Comparison of ENCODE assay signal across 17 cellular contexts in genomic region chr13:90008707-90009149, GRCh38.
"Had no signal": no experiment of that assay in that cellular context is flagged by ENCODE, and none has a peak within 500 bp of the region (broad histone marks: within the 10 kb centered on the region; RNA-seq: fewer than 3 reads in every experiment).

No MANE protein-coding gene starts in this region.

- H3K36me3 Mint-ChIP-seq: naive thymus-derived CD8-positive, alpha-beta T cell had no signal

- DNase-seq: activated naive CD4-positive, alpha-beta T cell treated with anti-CD3 and anti-CD28 coated beads, Interleukin-2, amount 50 U/mL, for 16 hours; activated T-cell treated with anti-CD3 and anti-CD28 coated beads, Interleukin-2, amount 50 U/mL, for 1 hour; adrenal gland; central memory CD4-positive, alpha-beta T cell; cortex of kidney; effector CD8-positive, alpha-beta T cell; gastrocnemius medialis; heart right ventricle; immature natural killer cell; left colon; mucosa of descending colon; naive thymus-derived CD8-positive, alpha-beta T cell; stimulated activated CD4-positive, alpha-beta T cell treated with anti-CD3 and anti-CD28 coated beads, Interleukin-4, amount 100 ng/mL, for 4 hours; stimulated activated naive CD8-positive, alpha-beta T cell treated with anti-CD3 and anti-CD28 coated beads, Interleukin-15, amount 100 ng/mL, for 72 hours; T-helper 2 cell; testis had no signal

- H3K4me3 Mint-ChIP-seq: immature natural killer cell; naive thymus-derived CD8-positive, alpha-beta T cell; stimulated activated naive CD8-positive, alpha-beta T cell treated with anti-CD3 and anti-CD28 coated beads, Interleukin-15, amount 100 ng/mL, for 72 hours had no signal

- H3K36me3 ChIP-seq: adrenal gland, gastrocnemius medialis, heart right ventricle had no signal

- H3K27ac ChIP-seq: adrenal gland, gastrocnemius medialis, heart right ventricle, testis had no signal

- H3K4me1 ChIP-seq: adrenal gland, gastrocnemius medialis, heart right ventricle, testis had no signal

- H3K27me3 ChIP-seq: adrenal gland, gastrocnemius medialis, heart right ventricle, testis had no signal

- H3K4me1 Mint-ChIP-seq: immature natural killer cell; naive thymus-derived CD8-positive, alpha-beta T cell; stimulated activated naive CD8-positive, alpha-beta T cell treated with anti-CD3 and anti-CD28 coated beads, Interleukin-15, amount 100 ng/mL, for 72 hours had no signal

- H3K27me3 Mint-ChIP-seq: naive thymus-derived CD8-positive, alpha-beta T cell; stimulated activated naive CD8-positive, alpha-beta T cell treated with anti-CD3 and anti-CD28 coated beads, Interleukin-15, amount 100 ng/mL, for 72 hours had no signal

- H3K27ac Mint-ChIP-seq: immature natural killer cell; naive thymus-derived CD8-positive, alpha-beta T cell; stimulated activated naive CD8-positive, alpha-beta T cell treated with anti-CD3 and anti-CD28 coated beads, Interleukin-15, amount 100 ng/mL, for 72 hours had no signal

- H3K9me3 ChIP-seq: adrenal gland, gastrocnemius medialis, mucosa of descending colon, testis had no signal

- ATAC-seq: gastrocnemius medialis; heart right ventricle; left colon; mucosa of descending colon; naive thymus-derived CD8-positive, alpha-beta T cell; sciatic nerve; stimulated activated naive CD8-positive, alpha-beta T cell treated with anti-CD3 and anti-CD28 coated beads, Interleukin-15, amount 100 ng/mL, for 72 hours had no signal

- H3K4me3 ChIP-seq: adrenal gland, gastrocnemius medialis, heart right ventricle, mucosa of descending colon, testis had no signal
